In the genomic region with DNA sequence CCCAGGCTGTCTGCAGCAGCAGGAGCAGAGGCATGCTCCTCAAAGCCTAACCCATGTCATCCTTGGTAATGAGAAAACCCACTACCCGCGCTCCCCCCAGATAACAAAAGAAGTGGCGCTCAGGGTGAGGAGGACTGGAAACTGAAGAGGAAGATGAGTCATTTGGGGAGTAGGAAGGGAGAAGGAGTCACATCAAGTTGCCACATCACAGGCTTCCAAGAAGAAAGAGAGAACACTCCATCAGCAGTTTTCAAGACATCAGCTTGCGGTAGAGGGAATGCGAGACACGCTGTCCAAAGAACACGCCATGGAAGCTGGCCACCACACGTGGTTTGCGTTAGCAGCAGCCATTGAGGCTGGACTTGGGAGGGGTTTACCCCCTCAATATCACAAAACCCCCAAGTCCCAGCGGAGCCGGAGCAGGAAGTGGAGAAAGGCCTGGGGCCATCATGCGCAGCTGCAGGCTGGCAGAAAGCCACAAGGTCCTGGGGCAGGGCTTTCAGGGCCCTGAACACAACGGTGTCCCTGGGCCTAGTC, we compare ENCODE assay signal across 7 cellular contexts. TPM values are rescaled to one million over a fixed set of nuclear protein-coding genes. Genes with fewer than 3 reads are reported as not detected.
DNase-seq lines count a peak whose midpoint lies in the region; ATAC-seq and TF ChIP-seq lines count a peak whose summit lies in the region.

No MANE protein-coding gene starts in this region.

- H3K4me1 ChIP-seq in left ventricle myocardium inferior, result peaks cover 53% of the 10 kb centered on the region

- H3K9me3 ChIP-seq in left ventricle myocardium inferior (replicated peaks), result no peaks in the 10 kb centered on the region

- H3K27me3 ChIP-seq in left ventricle myocardium inferior (ENCODE audit: low read depth), result no peaks in the 10 kb centered on the region

- ATAC-seq in stimulated activated naive B cell treated with anti-CD40 and anti-IgM and Interleukin-4, amounts not matched to agents 10 μg/mL and 1 μg/mL and 100 μg/mL, for 72 hours (replicated peaks), result peak; percentile 42 to 49
- no peak for ATAC-seq in GM21786 (IDR thresholded peaks at IDR 0.05; ENCODE audit: unreplicated experiment)
- ATAC-seq in HG03342 (IDR thresholded peaks at IDR 0.05; ENCODE audit: unreplicated experiment), result no peak

- no peaks in the 10 kb centered on the region for H3K36me3 Mint-ChIP-seq in activated T-helper 2 cell treated with anti-CD3 and anti-CD28 coated beads, Interferon-gamma antibody, Interleukin-2, Interleukin-4, amounts not matched to agents 10 μg/mL and 5 μg/mL and 100 μg/mL, durations not matched to agents 14 hours and 24 hours and 36 hours (ENCODE audit: low read depth)
- H3K36me3 Mint-ChIP-seq in stimulated activated naive B cell treated with anti-CD40 and anti-IgM and Interleukin-4, amounts not matched to agents 10 μg/mL and 1 μg/mL and 100 μg/mL, for 72 hours, result no peaks in the 10 kb centered on the region

- H3K27me3 Mint-ChIP-seq in activated T-helper 2 cell treated with anti-CD3 and anti-CD28 coated beads, Interferon-gamma antibody, Interleukin-2, Interleukin-4, amounts not matched to agents 10 μg/mL and 5 μg/mL and 100 μg/mL, durations not matched to agents 14 hours and 24 hours and 36 hours (ENCODE audit: low read depth), result no peaks in the 10 kb centered on the region
- peaks cover 0 to 5% of the 10 kb centered on the region in 2 donors for H3K27me3 Mint-ChIP-seq in stimulated activated naive B cell treated with anti-CD40 and anti-IgM and Interleukin-4, amounts not matched to agents 10 μg/mL and 1 μg/mL and 100 μg/mL, for 72 hours

- DNase-seq in Kasumi-1 (lab: John Stamatoyannopoulos, UW), result peak; percentile 83 to 89
- no peak for DNase-seq in activated T-helper 2 cell treated with anti-CD3 and anti-CD28 coated beads, Interferon-gamma antibody, Interleukin-2, Interleukin-4, amounts not matched to agents 10 μg/mL and 5 μg/mL and 100 μg/mL, durations not matched to agents 14 hours and 24 hours and 36 hours (ENCODE audit: low spot score)
- DNase-seq in left ventricle myocardium inferior, result peak; percentile 91
- DNase-seq in stimulated activated naive B cell treated with anti-CD40 and anti-IgM and Interleukin-4, amounts not matched to agents 10 μg/mL and 1 μg/mL and 100 μg/mL, for 72 hours, result peak; percentile 11
- no peak for DNase-seq in islet precursor cell

- H3K9me3 Mint-ChIP-seq in activated T-helper 2 cell treated with anti-CD3 and anti-CD28 coated beads, Interferon-gamma antibody, Interleukin-2, Interleukin-4, amounts not matched to agents 10 μg/mL and 5 μg/mL and 100 μg/mL, durations not matched to agents 14 hours and 24 hours and 36 hours, result no peaks in the 10 kb centered on the region
- H3K9me3 Mint-ChIP-seq in stimulated activated naive B cell treated with anti-CD40 and anti-IgM and Interleukin-4, amounts not matched to agents 10 μg/mL and 1 μg/mL and 100 μg/mL, for 72 hours, result no peaks in the 10 kb centered on the region

- TF ChIP-seq CTCF in left ventricle myocardium inferior (IDR thresholded peaks at IDR 0.05; ENCODE audit: borderline replicate concordance), result no peak

- H3K27ac ChIP-seq in left ventricle myocardium inferior (replicated peaks), result peak overlapping the region; percentile 78

- peak overlapping the region; percentile 1 for H3K27ac Mint-ChIP-seq in activated T-helper 2 cell treated with anti-CD3 and anti-CD28 coated beads, Interferon-gamma antibody, Interleukin-2, Interleukin-4, amounts not matched to agents 10 μg/mL and 5 μg/mL and 100 μg/mL, durations not matched to agents 14 hours and 24 hours and 36 hours
- no peak overlapping the region for H3K27ac Mint-ChIP-seq in stimulated activated naive B cell treated with anti-CD40 and anti-IgM and Interleukin-4, amounts not matched to agents 10 μg/mL and 1 μg/mL and 100 μg/mL, for 72 hours

- intact Hi-C loops in activated T-helper 2 cell treated with anti-CD3 and anti-CD28 coated beads, Interferon-gamma antibody, Interleukin-2, Interleukin-4, amounts not matched to agents 10 μg/mL and 5 μg/mL and 100 μg/mL, durations not matched to agents 14 hours and 24 hours and 36 hours (cut with micrococcal nuclease), result loop anchor here (1.0 kb wide), 1 partner anchor 31 kb away; no protein-coding TSS in a partner anchor
- intact Hi-C loops in left ventricle myocardium inferior (cut with micrococcal nuclease), result no loop called here

- H3K36me3 ChIP-seq in left ventricle myocardium inferior, result no peaks in the 10 kb centered on the region

- peaks cover 24% of the 10 kb centered on the region for H3K4me1 Mint-ChIP-seq in activated T-helper 2 cell treated with anti-CD3 and anti-CD28 coated beads, Interferon-gamma antibody, Interleukin-2, Interleukin-4, amounts not matched to agents 10 μg/mL and 5 μg/mL and 100 μg/mL, durations not matched to agents 14 hours and 24 hours and 36 hours (ENCODE audit: low read depth)
- H3K4me1 Mint-ChIP-seq in stimulated activated naive B cell treated with anti-CD40 and anti-IgM and Interleukin-4, amounts not matched to agents 10 μg/mL and 1 μg/mL and 100 μg/mL, for 72 hours, result peaks cover 11 to 26% of the 10 kb centered on the region in 2 donors

- no peak overlapping the region for H3K4me3 Mint-ChIP-seq in activated T-helper 2 cell treated with anti-CD3 and anti-CD28 coated beads, Interferon-gamma antibody, Interleukin-2, Interleukin-4, amounts not matched to agents 10 μg/mL and 5 μg/mL and 100 μg/mL, durations not matched to agents 14 hours and 24 hours and 36 hours (ENCODE audit: low read depth)
- H3K4me3 Mint-ChIP-seq in stimulated activated naive B cell treated with anti-CD40 and anti-IgM and Interleukin-4, amounts not matched to agents 10 μg/mL and 1 μg/mL and 100 μg/mL, for 72 hours, result no peak overlapping the region

- H3K4me3 ChIP-seq in left ventricle myocardium inferior, result no peak overlapping the region

RNA-seq across cellular contexts. Expression of a gene that starts 41.5 kb away (rescaled TPM):
- total RNA-seq in activated T-helper 2 cell treated with anti-CD3 and anti-CD28 coated beads, Interferon-gamma antibody, Interleukin-2, Interleukin-4, amounts not matched to agents 10 μg/mL and 5 μg/mL and 100 μg/mL, durations not matched to agents 14 hours and 24 hours and 36 hours, result 0.11 and 0.21 TPM in 2 replicates
- total RNA-seq in left ventricle myocardium inferior, result 5.2 TPM

Comparison
In these comparisons a context has a peak if more than half of its experiments do, and no peak if none do; other contexts are left out.
1. DNase-seq: peak in Kasumi-1 (2 of 2), left ventricle myocardium inferior (single experiment) and stimulated activated naive B cell treated with anti-CD40 and anti-IgM and Interleukin-4, amounts not matched to agents 10 μg/mL and 1 μg/mL and 100 μg/mL, for 72 hours (single experiment); none in activated T-helper 2 cell treated with anti-CD3 and anti-CD28 coated beads, Interferon-gamma antibody, Interleukin-2, Interleukin-4, amounts not matched to agents 10 μg/mL and 5 μg/mL and 100 μg/mL, durations not matched to agents 14 hours and 24 hours and 36 hours (single experiment) and islet precursor cell (single experiment).
2. ATAC-seq: peak in stimulated activated naive B cell treated with anti-CD40 and anti-IgM and Interleukin-4, amounts not matched to agents 10 μg/mL and 1 μg/mL and 100 μg/mL, for 72 hours (2 of 2); none in GM21786 (single experiment) and HG03342 (single experiment).